16 cellular contexts compared by ENCODE assay signal in genomic region chr17:50946223-50946890, GRCh38.
DNase-seq lines count a peak whose midpoint lies in the region; ATAC-seq and TF ChIP-seq lines count a peak whose summit lies in the region.
"Had no signal": no experiment of that assay in that cellular context is flagged by ENCODE, and none has a peak within 500 bp of the region (broad histone marks: within the 10 kb centered on the region; RNA-seq: fewer than 3 reads in every experiment).

No MANE protein-coding gene starts in this region.

- H3K27me3 Mint-ChIP-seq in CD4-positive, alpha-beta T cell, result no peaks in the 10 kb centered on the region
- no peaks in the 10 kb centered on the region for H3K27me3 Mint-ChIP-seq in brain
- H3K27me3 Mint-ChIP-seq in naive thymus-derived CD8-positive, alpha-beta T cell, result no peaks in the 10 kb centered on the region

- peak overlapping the region; percentile 99 for H3K27ac ChIP-seq in 22Rv1
- peak overlapping the region; percentile 7 for H3K27ac ChIP-seq in CD4-positive, alpha-beta T cell (ENCODE audit: low read depth, low read length)
- H3K27ac ChIP-seq in brain microvascular endothelial cell, result no peak overlapping the region
- H3K27ac ChIP-seq: HL-60 had no signal

- H3K4me3 ChIP-seq in brain microvascular endothelial cell (ENCODE audit: low read depth, low read length), result no peak overlapping the region

- no peaks in the 10 kb centered on the region for H3K36me3 Mint-ChIP-seq in CD4-positive, alpha-beta T cell (ENCODE audit: low read depth)
- no peaks in the 10 kb centered on the region for H3K36me3 Mint-ChIP-seq in brain
- no peaks in the 10 kb centered on the region for H3K36me3 Mint-ChIP-seq in naive thymus-derived CD8-positive, alpha-beta T cell

- no peak for ATAC-seq in CD4-positive, alpha-beta T cell (ENCODE audit: poor library complexity)
- ATAC-seq in naive thymus-derived CD8-positive, alpha-beta T cell, result no peak
- no peak for ATAC-seq in GM21423 (IDR thresholded peaks at IDR 0.05; ENCODE audit: unreplicated experiment)

- TF ChIP-seq CTCF in 22Rv1 (IDR thresholded peaks at IDR 0.05), result no peak
- no peak for TF ChIP-seq CTCF in CD4-positive, alpha-beta T cell (IDR thresholded peaks at IDR 0.05)
- no peak for TF ChIP-seq CTCF in brain (conservative IDR thresholded peaks at IDR 0.05)
- TF ChIP-seq CTCF in brain microvascular endothelial cell (IDR thresholded peaks at IDR 0.05; ENCODE audit: low read depth, low read length, missing control alignments), result no peak

- no peaks in the 10 kb centered on the region for H3K36me3 ChIP-seq in brain microvascular endothelial cell (replicated peaks)

- CTCF ChIA-PET in CD4-positive, alpha-beta T cell (lab: Charles Lee), result no interaction called here

- H3K9me3 Mint-ChIP-seq in CD4-positive, alpha-beta T cell, result no peaks in the 10 kb centered on the region
- no peaks in the 10 kb centered on the region for H3K9me3 Mint-ChIP-seq in brain
- no peaks in the 10 kb centered on the region for H3K9me3 Mint-ChIP-seq in naive thymus-derived CD8-positive, alpha-beta T cell

- H3K9me3 ChIP-seq in CD4-positive, alpha-beta T cell (ENCODE audit: control insufficient read depth, low read length), result no peaks in the 10 kb centered on the region

- peak in 1 of 10 experiments; percentile 29 for DNase-seq in CD4-positive, alpha-beta T cell
- no peak for DNase-seq in naive thymus-derived CD8-positive, alpha-beta T cell
- DNase-seq in brain microvascular endothelial cell (no peak), NCI-H1694 (lab: John Stamatoyannopoulos, UW) (no peak)
- DNase-seq in stimulated activated CD4-positive, alpha-beta T cell treated with anti-CD3 and anti-CD28 coated beads, Interleukin-4, amount 100 ng/mL, for 24 hours, result no peak
- DNase-seq: COR-L47; HCEC 1CT; NCI-H1694 treated with DMSO at 0.1 percent for 48 hours; NCI-H774; SIG-M5; stimulated activated CD4-positive, alpha-beta T cell treated with anti-CD3 and anti-CD28 coated beads, Interleukin-2, amount 100 ng/mL, for 48 hours; stimulated activated naive CD4-positive, alpha-beta T cell had no signal

- no peak overlapping the region for H3K4me3 Mint-ChIP-seq in CD4-positive, alpha-beta T cell
- H3K4me3 Mint-ChIP-seq in brain, result no peak overlapping the region
- H3K4me3 Mint-ChIP-seq in naive thymus-derived CD8-positive, alpha-beta T cell, result peak overlapping the region in 1 of 10 donors; percentile 20

- H3K27ac Mint-ChIP-seq in CD4-positive, alpha-beta T cell, result peak overlapping the region; percentile 24
- peak overlapping the region; percentile 6 to 62 (median 16) for H3K27ac Mint-ChIP-seq in brain
- H3K27ac Mint-ChIP-seq in naive thymus-derived CD8-positive, alpha-beta T cell, result peak overlapping the region; percentile 20 to 92 (median 75)

- peaks cover 62% of the 10 kb centered on the region for H3K4me1 Mint-ChIP-seq in CD4-positive, alpha-beta T cell (ENCODE audit: low read depth)
- H3K4me1 Mint-ChIP-seq in brain, result peaks cover 67% of the 10 kb centered on the region
- peaks cover 27 to 66% (median 61%) of the 10 kb centered on the region in 4 donors for H3K4me1 Mint-ChIP-seq in naive thymus-derived CD8-positive, alpha-beta T cell

- in situ Hi-C loops in brain microvascular endothelial cell (cut with HindIII; ENCODE audit: low pct_ligation_motif_present, low sequenced_read_pairs), result loop anchor here (10.0 kb wide), 1 partner anchor 92 kb away; no protein-coding TSS in a partner anchor

- intact Hi-C loops in CD4-positive, alpha-beta T cell (cut with DNase I, micrococcal nuclease), result loop anchor here (5.0 kb wide), 1 partner anchor 34 kb away; no protein-coding TSS in a partner anchor

- POLR2A ChIA-PET in CD4-positive, alpha-beta T cell (lab: Charles Lee), result interaction anchor here (3.7 to 8.4 kb wide), 3 partner anchors 74 to 81 kb away, joined by 15 to 211 read pairs (median 18); partner anchors contain the start of gene TOB1
- POLR2A ChIA-PET in naive thymus-derived CD8-positive, alpha-beta T cell (lab: Charles Lee), result interaction anchor here (0.5 to 15.2 kb wide), 11 partner anchors 10 to 415 kb away, joined by 3 to 535 read pairs (median 16); partner anchors contain the start of gene TOB1

- H3K27me3 ChIP-seq in CD4-positive, alpha-beta T cell (ENCODE audit: control insufficient read depth, insufficient read depth, low read length), result no peaks in the 10 kb centered on the region
- no peaks in the 10 kb centered on the region for H3K27me3 ChIP-seq in brain microvascular endothelial cell (replicated peaks)

Comparison
In these comparisons a context has a peak if more than half of its experiments do, and no peak if none do; other contexts are left out.
1. H3K27ac Mint-ChIP-seq: peak in every context shown above with its lines; median percentile 75 in naive thymus-derived CD8-positive, alpha-beta T cell; 24 in CD4-positive, alpha-beta T cell; 16 in brain.